Comparison of ENCODE assay signal across 12 cellular contexts in genomic region chr22:29912605-29913398, GRCh38. TPM values are rescaled to one million over a fixed set of nuclear protein-coding genes. Genes with fewer than 3 reads are reported as not detected.
DNase-seq lines count a peak whose midpoint lies in the region; ATAC-seq, FAIRE-seq and TF ChIP-seq lines count a peak whose summit lies in the region.
"Had no signal": no experiment of that assay in that cellular context is flagged by ENCODE, and none has a peak within 500 bp of the region (broad histone marks: within the 10 kb centered on the region; RNA-seq: fewer than 3 reads in every experiment).

No MANE protein-coding gene starts in this region.

- H3K36me3 ChIP-seq in endothelial cell of umbilical vein (ENCODE audit: control insufficient read depth in 2 of 2, extremely low read depth in 1 of 2, insufficient read depth in 2 of 2, low read length in 2 of 2): no peaks in the 10 kb centered on the region
- H3K36me3 ChIP-seq in lung (ENCODE audit: control insufficient read depth in 2 of 2, insufficient read depth in 2 of 2, low read length in 2 of 2): no peaks in the 10 kb centered on the region

- DNase-seq in AG04449 (ENCODE audit: low read depth, low spot score) (peak; percentile 78), HS-5 (ENCODE audit: low read depth) (peak; percentile 38), endothelial cell of umbilical vein (ENCODE audit: low read depth, low spot score) (no peak), lung (ENCODE audit: low spot score) (no peak), NCI-H2227 (lab: John Stamatoyannopoulos, UW; ENCODE audit: unreplicated experiment) (no peak)
- no peak for DNase-seq in activated CD4-positive, alpha-beta T cell treated with anti-CD3 and anti-CD28 coated beads, Interleukin-2, amount 10 ng/mL, durations not matched to agents 24 days and 14 days
- no peak for DNase-seq in activated CD4-positive, alpha-beta T cell treated with anti-CD3 and anti-CD28 coated beads, Interleukin-2, amount 50 U/mL, for 48 hours
- DNase-seq: activated naive CD4-positive, alpha-beta T cell; KBM-7 had no signal

- no peak overlapping the region for H3K4me3 Mint-ChIP-seq in activated CD4-positive, alpha-beta T cell treated with anti-CD3 and anti-CD28 coated beads, Interleukin-2, amount 10 ng/mL, durations not matched to agents 24 days and 14 days

- POLR2A ChIA-PET in AG04449 (lab: Yijun Ruan, JAX): no interaction called here
- POLR2A ChIA-PET in endothelial cell of umbilical vein (lab: Charles Lee): no interaction called here

- no peak for TF ChIP-seq POLR2A in endothelial cell of umbilical vein (IDR thresholded peaks at IDR 0.05; ENCODE audit: low read depth, low read length)

- no peaks in the 10 kb centered on the region for H3K9me3 ChIP-seq in endothelial cell of umbilical vein (replicated peaks; ENCODE audit: control insufficient read depth, insufficient read depth, low read length)
- no peaks in the 10 kb centered on the region for H3K9me3 ChIP-seq in lung (ENCODE audit: control insufficient read depth in 2 of 2, insufficient read depth in 1 of 2, low read length in 1 of 2)

- TF ChIP-seq CTCF in AG04449 (IDR thresholded peaks at IDR 0.05; ENCODE audit: insufficient read depth, low read length, missing control alignments): no peak
- no peak for TF ChIP-seq CTCF in endothelial cell of umbilical vein (IDR thresholded peaks at IDR 0.05; ENCODE audit: extremely low read depth in 1 of 2, insufficient read depth in 1 of 2, low read depth in 1 of 2, low read length in 2 of 2)
- no peak for TF ChIP-seq CTCF in lung (IDR thresholded peaks at IDR 0.05; ENCODE audit: control extremely low read depth, extremely low read depth)

- no peaks in the 10 kb centered on the region for H3K9me3 Mint-ChIP-seq in activated CD4-positive, alpha-beta T cell treated with anti-CD3 and anti-CD28 coated beads, Interleukin-2, amount 10 ng/mL, durations not matched to agents 24 days and 14 days
- H3K9me3 Mint-ChIP-seq: WTC11 had no signal

- H3K36me3 Mint-ChIP-seq in activated CD4-positive, alpha-beta T cell treated with anti-CD3 and anti-CD28 coated beads, Interleukin-2, amount 10 ng/mL, durations not matched to agents 24 days and 14 days (ENCODE audit: low read depth): no peaks in the 10 kb centered on the region
- H3K36me3 Mint-ChIP-seq: WTC11 had no signal

- H3K4me3 ChIP-seq in AG04449 (ENCODE audit: low read depth, low read length): no peak overlapping the region
- H3K4me3 ChIP-seq in endothelial cell of umbilical vein (replicated peaks in 1 of 3; ENCODE audit: insufficient read depth in 1 of 3, low read depth in 1 of 3, low read length in 3 of 3): no peak overlapping the region
- H3K4me3 ChIP-seq in lung: no peak overlapping the region

- H3K4me1 Mint-ChIP-seq in activated CD4-positive, alpha-beta T cell treated with anti-CD3 and anti-CD28 coated beads, Interleukin-2, amount 10 ng/mL, durations not matched to agents 24 days and 14 days: peaks cover 8% of the 10 kb centered on the region

- no peaks in the 10 kb centered on the region for H3K27me3 Mint-ChIP-seq in activated CD4-positive, alpha-beta T cell treated with anti-CD3 and anti-CD28 coated beads, Interleukin-2, amount 10 ng/mL, durations not matched to agents 24 days and 14 days

- H3K27ac ChIP-seq in endothelial cell of umbilical vein (ENCODE audit: insufficient read depth, low read depth, low read length) (no peak overlapping the region), lung (ENCODE audit: low read depth in 1 of 2, low read length in 1 of 2) (peak overlapping the region in 1 of 2 donors; percentile 22)
- H3K27ac ChIP-seq: C4-2B had no signal

- no peak overlapping the region for H2AFZ ChIP-seq in endothelial cell of umbilical vein (ENCODE audit: low read depth, low read length)

- intact Hi-C loops in endothelial cell of umbilical vein (cut with micrococcal nuclease): no loop called here
- intact Hi-C loops in activated CD4-positive, alpha-beta T cell treated with anti-CD3 and anti-CD28 coated beads, Interleukin-2, amount 10 ng/mL, durations not matched to agents 24 days and 14 days (cut with micrococcal nuclease): no loop called here

- peak; percentile 48 for ATAC-seq in lung (ENCODE audit: insufficient read depth, low FRiP score)
- no peak for ATAC-seq in HG03159 (IDR thresholded peaks at IDR 0.05; ENCODE audit: unreplicated experiment)

- BruUV-seq in endothelial cell of umbilical vein (replicated peaks; lab: Mats Ljungman, UMichigan): no TSS peak

- FAIRE-seq in endothelial cell of umbilical vein (lab: Jason Lieb, UNC): peak; percentile 37

- WGBS in lung, 2 donors: 64 to 75% methylated on average over 5 of the region's 5 CpGs

- H3K9ac ChIP-seq in endothelial cell of umbilical vein (replicated peaks; ENCODE audit: extremely low read depth, insufficient read depth, low read length): no peak overlapping the region

- H3K9me1 ChIP-seq in endothelial cell of umbilical vein (replicated peaks; ENCODE audit: control insufficient read depth, extremely low read depth, insufficient read depth, low read length): no peaks in the 10 kb centered on the region

- H4K20me1 ChIP-seq in endothelial cell of umbilical vein (replicated peaks; ENCODE audit: control insufficient read depth, extremely low read depth, insufficient read depth, low read length): no peaks in the 10 kb centered on the region

- CTCF ChIA-PET in AG04449 (lab: Yijun Ruan, JAX) (interaction anchor here (1.1 to 2.0 kb wide), 2 partner anchors 92 to 223 kb away, joined by 3 to 6 read pairs; no protein-coding TSS in a partner anchor), endothelial cell of umbilical vein (lab: Charles Lee) (interaction anchor here (0.5 to 1.7 kb wide), 6 partner anchors 11 to 186 kb away, joined by 3 to 5 read pairs (median 4); no protein-coding TSS in a partner anchor)

- H3K4me1 ChIP-seq in endothelial cell of umbilical vein (ENCODE audit: control insufficient read depth, extremely low read depth, insufficient read depth, low read length) (peaks cover 7% of the 10 kb centered on the region), lung (ENCODE audit: control insufficient read depth in 2 of 2, insufficient read depth in 2 of 2, low read length in 2 of 2) (peaks cover 3 to 31% of the 10 kb centered on the region in 2 donors)

- H3K79me2 ChIP-seq in endothelial cell of umbilical vein (ENCODE audit: control insufficient read depth, insufficient read depth, low read length): peaks cover 51% of the 10 kb centered on the region

- dilution Hi-C loops in endothelial cell of umbilical vein (cut with MboI; ENCODE audit: extremely low pct_ligation_motif_present, low sequenced_read_pairs): no loop called here

- no peaks in the 10 kb centered on the region for H3K27me3 ChIP-seq in endothelial cell of umbilical vein (ENCODE audit: control insufficient read depth in 2 of 2, insufficient read depth in 2 of 2, low read length in 2 of 2)
- H3K27me3 ChIP-seq in lung (ENCODE audit: control insufficient read depth, insufficient read depth): no peaks in the 10 kb centered on the region

- no peak overlapping the region for H3K27ac Mint-ChIP-seq in activated CD4-positive, alpha-beta T cell treated with anti-CD3 and anti-CD28 coated beads, Interleukin-2, amount 10 ng/mL, durations not matched to agents 24 days and 14 days

- H3K4me2 ChIP-seq in endothelial cell of umbilical vein (ENCODE audit: insufficient read depth, low read length): no peak overlapping the region

TF ChIP-seq in endothelial cell of umbilical vein, 7 proteins besides CTCF, POLR2A, EP300 and RAD21:
- no peak for TF ChIP-seq GATA2 (IDR thresholded peaks at IDR 0.05; ENCODE audit: insufficient read depth, insufficient read length, low read depth, low read length)
- no peak for TF ChIP-seq FOS (IDR thresholded peaks at IDR 0.05; ENCODE audit: borderline replicate concordance, insufficient read depth, low read length)
- TF ChIP-seq POLR2AphosphoS5 (IDR thresholded peaks at IDR 0.05; ENCODE audit: insufficient read depth, low read depth, low read length): no peak
- TF ChIP-seq JUN (IDR thresholded peaks at IDR 0.05; ENCODE audit: borderline replicate concordance, insufficient read depth, insufficient read length, low read depth): no peak
- no peak for TF ChIP-seq MAX (IDR thresholded peaks at IDR 0.05; ENCODE audit: insufficient read depth, insufficient read length)
- TF ChIP-seq MYC (IDR thresholded peaks at IDR 0.05; ENCODE audit: low read depth, low read length): no peak
- no peak for TF ChIP-seq EZH2 (IDR thresholded peaks at IDR 0.05; ENCODE audit: borderline replicate concordance, low read depth, low read length, severe bottlenecking)

RNA-seq across cellular contexts. Expression of gene MTMR3, which starts 29.8 kb away (rescaled TPM):
- 30.1 and 31.5 TPM in 2 replicates for total RNA-seq in endothelial cell of umbilical vein
- 34.3 and 36.5 TPM in 2 replicates for polyA plus RNA-seq in endothelial cell of umbilical vein
- polyA plus RNA-seq in endothelial cell of umbilical vein (2011; cell fraction: cytosol; rRNA removed): 16.3 and 16.5 TPM in 2 replicates
- polyA plus RNA-seq in endothelial cell of umbilical vein (2011; cell fraction: nucleus; rRNA removed): 128 and 129 TPM in 2 replicates
- polyA plus RNA-seq in endothelial cell of umbilical vein (2012): 14.9 and 15.0 TPM in 2 replicates
- 69.8 and 81.1 TPM in 2 replicates for polyA minus RNA-seq in endothelial cell of umbilical vein
- 6.3 TPM for polyA minus RNA-seq in endothelial cell of umbilical vein (2011; cell fraction: cytosol; rRNA and poly(A)+ RNA removed)
- polyA minus RNA-seq in endothelial cell of umbilical vein (2011; cell fraction: nucleus; rRNA and poly(A)+ RNA removed): 89.8 and 114 TPM in 2 replicates
- total RNA-seq in lung: 10 to 100 TPM; 50.8 to 86.0 TPM
- polyA plus RNA-seq in lung: 10 to 100 TPM; 13.6 to 31.9 TPM
- 21.0 and 23.9 TPM in 2 replicates for total RNA-seq in activated CD4-positive, alpha-beta T cell treated with anti-CD3 and anti-CD28 coated beads, Interleukin-2, amount 10 ng/mL, durations not matched to agents 24 days and 14 days

Comparison
In these comparisons a context has a peak if more than half of its experiments do, and no peak if none do; other contexts are left out.
1. DNase-seq: peak in AG04449 (single experiment) and HS-5 (single experiment); none in endothelial cell of umbilical vein (single experiment), lung (single experiment), activated CD4-positive, alpha-beta T cell treated with anti-CD3 and anti-CD28 coated beads, Interleukin-2, amount 10 ng/mL, durations not matched to agents 24 days and 14 days (single experiment), activated CD4-positive, alpha-beta T cell treated with anti-CD3 and anti-CD28 coated beads, Interleukin-2, amount 50 U/mL, for 48 hours (0 of 2) and NCI-H2227 (single experiment).